ENCODE assay signal across 21 cellular contexts in the genomic region with DNA sequence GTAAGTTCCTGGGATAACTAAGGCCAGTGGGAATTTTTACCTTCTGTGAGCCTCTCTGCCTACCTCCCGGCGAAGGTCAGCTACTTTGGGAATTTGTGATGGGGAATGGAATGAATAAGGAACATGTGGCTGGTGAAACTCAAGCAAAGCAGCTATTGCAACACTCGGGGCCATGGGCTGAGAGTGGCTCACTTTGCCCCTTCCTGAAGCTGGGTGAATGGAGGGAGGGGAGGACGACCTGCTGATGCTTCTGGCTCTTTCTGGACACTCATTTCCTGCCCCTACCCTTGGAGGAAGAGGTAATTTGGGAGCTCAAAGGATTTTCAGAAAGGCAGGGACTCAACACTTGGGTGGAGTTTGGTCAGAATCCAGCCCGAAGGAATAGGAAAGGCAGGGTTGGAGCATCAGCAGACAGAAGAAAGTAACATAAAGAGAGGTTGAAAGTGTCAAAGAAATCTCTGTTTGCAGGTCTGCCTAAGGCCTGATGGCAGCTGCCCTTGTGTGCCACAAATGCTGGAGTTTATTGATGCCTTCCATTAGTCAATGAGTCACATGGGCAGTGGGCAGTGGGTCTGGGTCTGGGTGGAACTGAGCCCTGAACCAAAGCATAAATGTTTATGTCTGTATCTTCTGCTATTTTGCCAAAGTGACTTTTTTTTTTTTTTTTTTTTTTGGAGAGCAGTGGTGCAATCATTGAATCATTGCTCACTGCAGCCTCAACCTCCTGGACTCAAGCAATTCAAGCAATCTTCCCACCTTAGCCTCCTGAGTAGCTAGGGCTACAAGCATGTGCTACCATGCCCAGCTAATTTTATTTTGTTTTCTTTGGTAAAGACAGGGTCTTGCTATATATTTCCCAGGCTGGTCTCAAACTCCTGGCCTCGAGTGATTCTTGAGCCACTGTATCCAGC. TPM values are rescaled to one million over a fixed set of nuclear protein-coding genes. Genes with fewer than 3 reads are reported as not detected.
DNase-seq lines count a peak whose midpoint lies in the region; ATAC-seq, FAIRE-seq and TF ChIP-seq lines count a peak whose summit lies in the region.
"Had no signal": no experiment of that assay in that cellular context is flagged by ENCODE, and none has a peak within 500 bp of the region (broad histone marks: within the 10 kb centered on the region; RNA-seq: fewer than 3 reads in every experiment).

No MANE protein-coding gene starts in this region.

- DNase-seq in ELR (ENCODE audit: low read depth), result peak; percentile 34
- DNase-seq in MG63, result peak; percentile 61
- DNase-seq in K562 (ENCODE audit: extremely low read depth in 1 of 4, low spot score in 3 of 4), result no peak
- DNase-seq in mesendoderm, result peak; percentile 41
- DNase-seq in iPS-NIHi7 (ENCODE audit: extremely low spot score), result no peak
- DNase-seq in mucosa of gallbladder (ENCODE audit: low spot score), result no peak
- no peak for DNase-seq in NCI-H2171 treated with DMSO at 0.1 percent for 48 hours (lab: John Stamatoyannopoulos, UW)
- DNase-seq in COLO668 (lab: John Stamatoyannopoulos, UW; ENCODE audit: unreplicated experiment), result no peak
- DNase-seq: activated CD4-positive, alpha-beta T cell treated with anti-CD3 and anti-CD28 coated beads, Interleukin-2, amount 50 U/mL, for 4 hours; activated gamma-delta T cell; mesenchymal stem cell; NCI-H1105 treated with DMSO at 0.1 percent for 48 hours; NCI-H526; SHP77; stimulated activated naive CD8-positive, alpha-beta T cell treated with anti-CD3 and anti-CD28 coated beads, Interleukin-15, Interleukin-2, amounts not matched to agents 100 U/mL and 50 U/mL, for 24 hours had no signal

- H3K9ac ChIP-seq in K562 (ENCODE audit: insufficient read depth in 1 of 2, low read depth in 2 of 2, low read length in 2 of 2) (no peak overlapping the region), mesendoderm (ENCODE audit: low read length) (no peak overlapping the region)

- BruUV-seq in K562 (replicated peaks; lab: Mats Ljungman, UMichigan), result no TSS peak

- no peak overlapping the region for H3K18ac ChIP-seq in mesendoderm (ENCODE audit: low read length)

- no peaks in the 10 kb centered on the region; a peak in 1 of 5 replicates for H3K4me1 ChIP-seq in K562 (replicated peaks in 1 of 2; ENCODE audit: control insufficient read depth in 2 of 2, insufficient read depth in 2 of 2, low read length in 2 of 2)
- H3K4me1 ChIP-seq in mesendoderm (ENCODE audit: control insufficient read depth, low read depth, low read length), result no peaks in the 10 kb centered on the region
- H3K4me1 ChIP-seq: HAP-1, tibial nerve had no signal

- TF ChIP-seq CTCF in K562 (IDR thresholded peaks at IDR 0.05 in 2 of 3, conservative IDR thresholded peaks at IDR 0.05 in 1 of 3; ENCODE audit: insufficient read depth in 2 of 3, low read depth in 1 of 3, low read length in 3 of 3), result no peak

- no peak overlapping the region for H3K4me2 ChIP-seq in K562 (ENCODE audit: insufficient read depth, low read length)
- no peak overlapping the region for H3K4me2 ChIP-seq in mesendoderm (ENCODE audit: low read length)

- FAIRE-seq in K562 (lab: Jason Lieb, UNC), result no peak
- FAIRE-seq: frontal cortex had no signal

- H2AFZ ChIP-seq in K562 (ENCODE audit: low read depth, low read length), result no peak overlapping the region

- no peaks in the 10 kb centered on the region for H3K9me3 ChIP-seq in MG63
- H3K9me3 ChIP-seq in K562 (replicated peaks; ENCODE audit: control insufficient read depth, insufficient read depth, low read depth, low read length), result no peaks in the 10 kb centered on the region
- H3K9me3 ChIP-seq: HAP-1, tibial nerve had no signal

- no peak for TF ChIP-seq RAD21 in K562 (CRISPR knock-in tag; conservative IDR thresholded peaks at IDR 0.05 in 1 of 2, IDR thresholded peaks at IDR 0.05 in 1 of 2)

- H3K79me2 ChIP-seq in K562 (ENCODE audit: control insufficient read depth, insufficient read depth, low read length) (no peaks in the 10 kb centered on the region), mesendoderm (ENCODE audit: control insufficient read depth, insufficient read depth, low read length) (no peaks in the 10 kb centered on the region)

- CTCF ChIA-PET in K562 (lab: Yijun Ruan, JAX; ENCODE audit: low intra/inter-chr PET ratio), result no interaction called here

- no peak overlapping the region for H3K56ac ChIP-seq in mesendoderm (ENCODE audit: low read length)

- peaks cover 30% of the 10 kb centered on the region for H3K27me3 ChIP-seq in MG63
- peaks cover 12 to 29% of the 10 kb centered on the region in 2 experiments for H3K27me3 ChIP-seq in K562 (ENCODE audit: control insufficient read depth in 2 of 2, insufficient read depth in 2 of 2, low read length in 2 of 2)
- no peaks in the 10 kb centered on the region for H3K27me3 ChIP-seq in mesendoderm (ENCODE audit: insufficient read depth, low read length, poor library complexity)
- H3K27me3 ChIP-seq: tibial nerve had no signal

- H3K36me3 ChIP-seq in MG63 (no peaks in the 10 kb centered on the region), K562 (ENCODE audit: control insufficient read depth, insufficient read depth, low read length) (no peaks in the 10 kb centered on the region), mesendoderm (ENCODE audit: control insufficient read depth, insufficient read depth, low read length) (no peaks in the 10 kb centered on the region)
- H3K36me3 ChIP-seq: HAP-1, tibial nerve had no signal

- POLR2A ChIA-PET in K562 (lab: Yijun Ruan, JAX), result interaction anchor here (0.6 to 1.3 kb wide), 5 partner anchors 9 to 394 kb away, joined by 3 read pairs; no protein-coding TSS in a partner anchor

- no peak overlapping the region for H2AK5ac ChIP-seq in mesendoderm (ENCODE audit: low read length)

- no peak overlapping the region for H3K23ac ChIP-seq in mesendoderm (ENCODE audit: low read length)

- in situ Hi-C loops in K562 (cut with MboI), result loop anchor here (25.0 kb wide), 1 partner anchor 612 kb away; no protein-coding TSS in a partner anchor

- H2BK120ac ChIP-seq in mesendoderm (ENCODE audit: low read depth, low read length), result no peak overlapping the region

- no peak overlapping the region for H4K8ac ChIP-seq in mesendoderm (ENCODE audit: low read depth, low read length)

- no peaks in the 10 kb centered on the region for H3K79me1 ChIP-seq in mesendoderm (ENCODE audit: low read length)

- no peak for TF ChIP-seq EP300 in K562 (IDR thresholded peaks at IDR 0.05; ENCODE audit: low read length)

- H4K20me1 ChIP-seq in K562 (replicated peaks; ENCODE audit: control insufficient read depth, insufficient read depth, low read length), result no peaks in the 10 kb centered on the region

- H2BK15ac ChIP-seq in mesendoderm (replicated peaks; ENCODE audit: low read depth), result no peak overlapping the region

- no peak; the same call in 2 of the 3 replicates for ATAC-seq in K562
- ATAC-seq: stimulated activated naive CD8-positive, alpha-beta T cell treated with anti-CD3 and anti-CD28 coated beads, Interleukin-15, Interleukin-2, amounts not matched to agents 100 U/mL and 50 U/mL, for 24 hours had no signal

- no peaks in the 10 kb centered on the region for H3K9me1 ChIP-seq in K562 (ENCODE audit: control insufficient read depth, insufficient read depth, low read length)

- intact Hi-C loops in K562 (cut with micrococcal nuclease), result no loop called here

- H4K5ac ChIP-seq in mesendoderm (ENCODE audit: low read length), result no peak overlapping the region

- TF ChIP-seq POLR2A in K562 (conservative IDR thresholded peaks at IDR 0.05), result no peak

- 13% methylated on average over 6 of the region's 6 CpGs for WGBS in K562 (ENCODE audit: insufficient coverage, low coverage, missing lambda C conversion rate)
- no CpG with 5 or more reads among the region's 6 CpGs for WGBS in mesendoderm (ENCODE audit: extremely low coverage, insufficient coverage, low lambda C conversion rate)

- H3K4me3 ChIP-seq in MG63 (no peak overlapping the region), K562 (no peak overlapping the region), mesendoderm (ENCODE audit: low read length) (no peak overlapping the region)
- H3K4me3 ChIP-seq: HAP-1, skin epidermis, tibial nerve had no signal

- H2BK5ac ChIP-seq in mesendoderm (ENCODE audit: low read length), result no peak overlapping the region

- H3K27ac ChIP-seq in K562 (ENCODE audit: extremely low read depth, low read depth, low read length), result no peak overlapping the region
- H3K27ac ChIP-seq in mesendoderm (ENCODE audit: low read depth, low read length), result no peak overlapping the region
- H3K27ac ChIP-seq: skin epidermis, tibial nerve had no signal

- no peak overlapping the region for H3K4ac ChIP-seq in mesendoderm (ENCODE audit: low read depth, low read length)

RNA-seq across cellular contexts. Expression of a gene that starts 12.4 kb away (rescaled TPM):
- 0.53 TPM in 1 of 2 replicates, not detected in the other for total RNA-seq in MG63 (2014; rRNA removed; shearing (Covaris generic); ENCODE audit: low replicate concordance)
- 0.37 and 0.84 TPM in 2 replicates for total RNA-seq in K562 (2011; cell fraction: chromatin; rRNA removed; ENCODE audit: low replicate concordance)
- 0.17 and 0.26 TPM in 2 replicates for total RNA-seq in K562 (2011; cell fraction: nucleolus; rRNA removed)
- total RNA-seq in K562 (2011; cell fraction: nucleoplasm; rRNA removed), result 0.31 and 0.44 TPM in 2 replicates
- total RNA-seq in K562 (2014; rRNA removed) (0.27 and 0.57 TPM in 2 replicates), K562 (2014; rRNA removed; fragmentation: Illumina TruSeq; extraction: Trizol) (0.67 and 0.91 TPM in 2 replicates), K562 (2015; rRNA removed; fragmentation: Illumina TruSeq; extraction: Trizol) (0.33 and 0.34 TPM in 2 replicates), K562 (2021) (0.65 and 0.82 TPM in 2 replicates), mucosa of gallbladder (0.29 TPM)
- polyA plus RNA-seq in K562 (2011; rRNA removed) (0.35 and 0.51 TPM in 2 replicates), K562 (2014; fragmentation: Illumina TruSeq; extraction: Trizol) (1.5 and 1.8 TPM in 2 replicates), K562 (2014; fragmentation: Nextera tagmentation; extraction: Ambion mirVana) (under 1 TPM; 0.50 to 0.59 TPM), K562 (2014; rRNA removed) (0.48 and 0.58 TPM in 2 replicates)
- polyA plus RNA-seq in K562 (2011; cell fraction: cytosol; rRNA removed), result 0.24 and 0.34 TPM in 2 replicates
- 0.23 and 0.29 TPM in 2 replicates for polyA plus RNA-seq in K562 (2011; cell fraction: nucleus; rRNA removed)
- 0.86 and 12.2 TPM in 2 replicates for polyA plus RNA-seq in K562 (2012)
- polyA minus RNA-seq in K562 (2011; rRNA and poly(A)+ RNA removed), result 0.32 and 0.75 TPM in 2 replicates
- not detected in 2 replicates for polyA minus RNA-seq in K562 (2011; cell fraction: cytosol; rRNA and poly(A)+ RNA removed)
- 0.27 TPM in 1 of 2 replicates, not detected in the other for polyA minus RNA-seq in K562 (2011; cell fraction: nucleus; rRNA and poly(A)+ RNA removed)
- 0.95 TPM for polyA plus RNA-seq in mesendoderm (2013, experiment 1 of 2)
- polyA plus RNA-seq in mesendoderm (2013, experiment 2 of 2), result 1.3 TPM
- total RNA-seq: frontal cortex, G401, OCI-LY7, tibial nerve had no signal

RNA-seq across cellular contexts. Expression of a gene that starts 50.9 kb away (rescaled TPM):
- 19.8 and 37.4 TPM in 2 replicates for total RNA-seq in MG63 (2014; rRNA removed; shearing (Covaris generic); ENCODE audit: low replicate concordance)
- total RNA-seq in K562 (2011; cell fraction: chromatin; rRNA removed; ENCODE audit: low replicate concordance), result 22.1 and 32.8 TPM in 2 replicates
- 16.7 and 23.5 TPM in 2 replicates for total RNA-seq in K562 (2011; cell fraction: nucleolus; rRNA removed)
- total RNA-seq in K562 (2011; cell fraction: nucleoplasm; rRNA removed), result 14.1 and 14.9 TPM in 2 replicates
- total RNA-seq in K562 (2014; rRNA removed) (18.3 and 21.4 TPM in 2 replicates), K562 (2014; rRNA removed; fragmentation: Illumina TruSeq; extraction: Trizol) (25.1 and 33.5 TPM in 2 replicates), K562 (2015; rRNA removed; fragmentation: Illumina TruSeq; extraction: Trizol) (23.0 and 23.6 TPM in 2 replicates), K562 (2021) (24.1 and 25.3 TPM in 2 replicates), mucosa of gallbladder (46.4 TPM)
- polyA plus RNA-seq in K562 (2011; rRNA removed) (19.8 and 26.9 TPM in 2 replicates), K562 (2014; fragmentation: Illumina TruSeq; extraction: Trizol) (22.8 and 23.0 TPM in 2 replicates), K562 (2014; fragmentation: Nextera tagmentation; extraction: Ambion mirVana) (10 to 100 TPM; 13.7 to 14.3 TPM), K562 (2014; rRNA removed) (19.7 and 25.0 TPM in 2 replicates)
- 14.4 and 15.6 TPM in 2 replicates for polyA plus RNA-seq in K562 (2011; cell fraction: cytosol; rRNA removed)
- 22.4 and 29.5 TPM in 2 replicates for polyA plus RNA-seq in K562 (2011; cell fraction: nucleus; rRNA removed)
- polyA plus RNA-seq in K562 (2012), result 21.3 and 22.2 TPM in 2 replicates
- 32.0 and 42.5 TPM in 2 replicates for polyA minus RNA-seq in K562 (2011; rRNA and poly(A)+ RNA removed)
- polyA minus RNA-seq in K562 (2011; cell fraction: cytosol; rRNA and poly(A)+ RNA removed), result 13.7 and 19.9 TPM in 2 replicates
- 24.5 and 26.8 TPM in 2 replicates for polyA minus RNA-seq in K562 (2011; cell fraction: nucleus; rRNA and poly(A)+ RNA removed)
- 7.2 TPM for polyA plus RNA-seq in mesendoderm (2013, experiment 1 of 2)
- 7.9 TPM for polyA plus RNA-seq in mesendoderm (2013, experiment 2 of 2)

Comparison
In these comparisons a context has a peak if more than half of its experiments do, and no peak if none do; other contexts are left out.
1. DNase-seq: peak in ELR (single experiment), MG63 (single experiment) and mesendoderm (single experiment); none in K562 (0 of 4), iPS-NIHi7 (single experiment), mucosa of gallbladder (single experiment), NCI-H2171 treated with DMSO at 0.1 percent for 48 hours (single experiment) and COLO668 (single experiment).